In genomic region chr20:3811421-3812258, GRCh38 we compare ENCODE assay signal across 8 cellular contexts. TPM values are rescaled to one million over a fixed set of nuclear protein-coding genes. Genes with fewer than 3 reads are reported as not detected.
DNase-seq lines count a peak whose midpoint lies in the region; ATAC-seq and TF ChIP-seq lines count a peak whose summit lies in the region.

No MANE protein-coding gene starts in this region.

- H3K4me2 ChIP-seq in mammary epithelial cell (ENCODE audit: insufficient read depth, low read depth, low read length), result peak overlapping the region; percentile 72

- in situ Hi-C loops in mammary epithelial cell (cut with MboI; ENCODE audit: low sequenced_read_pairs in 2 of 2), result no loop called here

- no peaks in the 10 kb centered on the region for H3K9me3 Mint-ChIP-seq in nephron progenitor cell

- TF ChIP-seq CTCF in mammary epithelial cell (conservative IDR thresholded peaks at IDR 0.05 in 1 of 2, IDR thresholded peaks at IDR 0.05 in 1 of 2; ENCODE audit: extremely low read depth in 1 of 2, insufficient read depth in 1 of 2, low read depth in 1 of 2, low read length in 2 of 2), result no peak
- no peak for TF ChIP-seq CTCF in nephron progenitor cell (IDR thresholded peaks at IDR 0.05)

- H3K4me3 ChIP-seq in mammary epithelial cell (replicated peaks in 1 of 3; ENCODE audit: insufficient read depth in 1 of 3, low read depth in 2 of 3, low read length in 3 of 3), result peak overlapping the region; percentile 26 to 38 (median 28)

- H3K27ac Mint-ChIP-seq in nephron progenitor cell, result no peak overlapping the region

- CTCF ChIA-PET in mammary epithelial cell (lab: Charles Lee; ENCODE audit: low non-redundant PET), result no interaction called here

- dilution Hi-C loops in mammary epithelial cell (cut with HindIII; ENCODE audit: low sequenced_read_pairs), result no loop called here

- no peaks in the 10 kb centered on the region for H3K9me3 ChIP-seq in mammary epithelial cell (replicated peaks; ENCODE audit: insufficient read depth, low read length)

- H3K79me2 ChIP-seq in mammary epithelial cell (ENCODE audit: insufficient read depth, low read length), result peaks cover 3% of the 10 kb centered on the region

- 2% methylated on average over 19 of the region's 20 CpGs for WGBS in mammary epithelial cell (ENCODE audit: low coverage, missing lambda C conversion rate)

- H3K36me3 Mint-ChIP-seq in nephron progenitor cell (ENCODE audit: low read depth), result no peaks in the 10 kb centered on the region

- peaks cover 37% of the 10 kb centered on the region for H3K4me1 ChIP-seq in mammary epithelial cell (ENCODE audit: insufficient read depth, low read length)

- no peak overlapping the region for H3K4me3 Mint-ChIP-seq in nephron progenitor cell

- intact Hi-C loops in mammary epithelial cell (cut with micrococcal nuclease), result no loop called here

- H3K36me3 ChIP-seq in mammary epithelial cell (ENCODE audit: insufficient read depth, low read length), result no peaks in the 10 kb centered on the region

- DNase-seq in GM04504 (ENCODE audit: low read depth) (peak; percentile 99), NCI-H2107 treated with DMSO at 0.1 percent for 48 hours (lab: John Stamatoyannopoulos, UW; ENCODE audit: unreplicated experiment) (peak; percentile 71), mammary epithelial cell (peak; percentile 99), kidney glomerular epithelial cell (lab: John Stamatoyannopoulos, UW) (peak; percentile 97), nephron progenitor cell (no peak)
- DNase-seq in stimulated activated CD4-positive, alpha-beta T cell treated with anti-CD3 and anti-CD28 coated beads, Interleukin-15, amount 100 ng/mL, for 24 hours, result peak; percentile 96

- peak overlapping the region; percentile 82 for H3K9ac ChIP-seq in mammary epithelial cell (ENCODE audit: insufficient read depth, low read length)

- H4K20me1 ChIP-seq in mammary epithelial cell (ENCODE audit: insufficient read depth, low read length), result no peaks in the 10 kb centered on the region

- H3K27me3 ChIP-seq in mammary epithelial cell (ENCODE audit: insufficient read depth, low read length), result no peaks in the 10 kb centered on the region

- peaks cover 16% of the 10 kb centered on the region for H3K27me3 Mint-ChIP-seq in nephron progenitor cell (ENCODE audit: low read depth, poor library complexity)

- ATAC-seq in activated CD4-positive, CD25-positive, alpha-beta regulatory T cell treated with anti-CD3 and anti-CD28 coated beads, Interleukin-2, amount 50 U/mL, for 24 hours, result peak; percentile 95
- no peak for ATAC-seq in GM21367 (IDR thresholded peaks at IDR 0.05; ENCODE audit: unreplicated experiment)

- no TSS peak for BruUV-seq in mammary epithelial cell (replicated peaks; lab: Mats Ljungman, UMichigan)

- H3K4me1 Mint-ChIP-seq in nephron progenitor cell, result peaks cover 23% of the 10 kb centered on the region

- peak overlapping the region; percentile 49 for H2AFZ ChIP-seq in mammary epithelial cell (ENCODE audit: low read depth, low read length)

- peak overlapping the region; percentile 90 for H3K27ac ChIP-seq in mammary epithelial cell (ENCODE audit: insufficient read depth, low read depth, low read length)

RNA-seq across cellular contexts. Expression of gene AP5S1, which starts 8.7 kb away (rescaled TPM):
- total RNA-seq in mammary epithelial cell, result 10 to 100 TPM; 14.9 to 15.5 TPM
- 11.5 TPM for polyA plus RNA-seq in mammary epithelial cell
- 22.3 TPM for polyA minus RNA-seq in mammary epithelial cell

RNA-seq across cellular contexts. Expression of gene CDC25B, which starts 15.5 kb away (rescaled TPM):
- 10 to 100 TPM in 1 of 2 donors, 1 to 10 TPM in 1; 5.5 to 55.5 TPM for total RNA-seq in mammary epithelial cell
- 45.8 TPM for polyA plus RNA-seq in mammary epithelial cell
- polyA minus RNA-seq in mammary epithelial cell, result 80.2 TPM

RNA-seq across cellular contexts. Expression of gene CENPB, which starts 25.1 kb away (rescaled TPM):
- 10 to 100 TPM; 56.8 to 72.2 TPM for total RNA-seq in mammary epithelial cell
- polyA plus RNA-seq in mammary epithelial cell, result 33.5 TPM
- polyA minus RNA-seq in mammary epithelial cell, result 47.9 TPM

RNA-seq across cellular contexts. Expression of gene SPEF1, which starts 30.4 kb away (rescaled TPM):
- total RNA-seq in mammary epithelial cell, result under 1 TPM; 0.17 to 0.26 TPM
- polyA plus RNA-seq in mammary epithelial cell, result 0.08 TPM
- polyA minus RNA-seq in mammary epithelial cell, result not detected

RNA-seq across cellular contexts. Expression of gene MAVS, which starts 35.0 kb away (rescaled TPM):
- total RNA-seq in mammary epithelial cell, result 10 to 100 TPM; 27.7 to 37.9 TPM
- 14.6 TPM for polyA plus RNA-seq in mammary epithelial cell
- polyA minus RNA-seq in mammary epithelial cell, result 43.1 TPM
